Comparison of ENCODE assay signal across 8 cellular contexts in the genomic region with DNA sequence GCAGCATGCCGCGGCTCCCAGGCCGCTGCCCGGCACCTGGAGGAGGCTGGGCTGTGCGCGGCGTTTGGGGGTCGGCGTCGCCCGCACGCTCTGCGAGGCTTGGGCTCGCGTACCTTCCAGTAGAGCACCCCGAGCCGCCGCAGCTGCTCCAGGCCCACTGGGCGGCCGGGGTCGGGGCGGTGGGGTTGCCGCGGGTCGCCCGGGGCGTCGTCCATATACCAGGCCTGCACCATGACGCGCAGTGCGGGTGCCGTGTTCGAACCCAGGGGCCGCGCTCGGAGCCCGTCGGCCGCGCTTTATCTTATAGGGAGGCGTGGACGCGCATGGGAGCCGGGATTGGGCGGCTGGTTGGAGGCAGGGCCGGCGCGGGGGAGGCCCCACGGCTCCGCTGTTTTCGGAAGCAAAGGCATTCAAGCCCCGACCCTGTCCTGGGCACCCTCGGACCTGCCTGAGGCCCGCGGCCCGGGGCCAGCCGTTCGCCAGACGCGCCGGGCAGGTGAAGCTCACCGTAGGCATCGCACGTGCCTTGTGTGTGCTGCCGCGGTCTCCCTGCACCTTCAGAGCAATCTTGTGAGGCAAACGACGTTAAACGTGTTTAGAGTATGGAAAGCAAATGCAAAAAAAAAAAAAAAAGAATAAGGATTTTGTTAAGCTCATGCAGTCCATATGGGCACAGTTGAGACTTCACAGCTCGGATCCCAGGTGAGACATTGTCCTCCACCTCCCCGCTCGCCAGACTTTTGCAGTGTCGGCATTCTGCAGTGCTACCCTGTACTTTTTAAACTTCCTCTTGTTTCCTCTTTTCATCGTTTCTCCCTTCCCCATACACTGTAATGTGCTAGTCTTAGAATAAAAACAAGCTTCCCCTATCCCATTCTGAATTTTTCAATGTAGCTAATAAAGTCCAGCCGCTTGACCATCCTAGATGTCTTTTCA. TPM values are rescaled to one million over a fixed set of nuclear protein-coding genes. Genes with fewer than 3 reads are reported as not detected.
DNase-seq lines count a peak whose midpoint lies in the region; TF ChIP-seq lines count a peak whose summit lies in the region.

A gene with protein sequence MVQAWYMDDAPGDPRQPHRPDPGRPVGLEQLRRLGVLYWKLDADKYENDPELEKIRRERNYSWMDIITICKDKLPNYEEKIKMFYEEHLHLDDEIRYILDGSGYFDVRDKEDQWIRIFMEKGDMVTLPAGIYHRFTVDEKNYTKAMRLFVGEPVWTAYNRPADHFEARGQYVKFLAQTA (minus strand): TSS at position 277 of the 936 bp plus-strand sequence. CDS start 44 bp downstream, at position 233.

- H3K27me3 Mint-ChIP-seq in H9 (ENCODE audit: low read depth): peaks cover 14% of the 10 kb centered on the region
- no peaks in the 10 kb centered on the region for H3K27me3 Mint-ChIP-seq in type B pancreatic cell

- CTCF ChIA-PET in GM10248 (lab: Yijun Ruan, JAX): interaction anchor here (1.2 to 1.6 kb wide), 3 partner anchors 9 to 132 kb away, joined by 3 to 5 read pairs (median 3); no protein-coding TSS in a partner anchor

- DNase-seq in GM10248 (ENCODE audit: extremely low spot score) (peak; percentile 84), H9 (peak; percentile 86), SKM-1 treated with dmso at 0.1 percent for 144 hours (lab: John Stamatoyannopoulos, UW; ENCODE audit: unreplicated experiment) (peak; percentile 77), cardiac muscle cell (ENCODE audit: low read depth in 1 of 2, low spot score in 1 of 2) (peak; percentile 66 to 85), pons (ENCODE audit: low spot score) (peak; percentile 61), type B pancreatic cell (ENCODE audit: extremely low spot score, unreplicated experiment) (peak; percentile 88)
- peak; percentile 47 for DNase-seq in activated naive CD8-positive, alpha-beta T cell treated with anti-CD3 and anti-CD28 coated beads, Interleukin-2, amount 50 U/mL, for 16 hours (ENCODE audit: low read depth, low spot score)

- POLR2A ChIA-PET in GM10248 (lab: Yijun Ruan, JAX): interaction anchor here (0.6 to 1.0 kb wide), 4 partner anchors 39 to 132 kb away, joined by 4 to 7 read pairs (median 5); a partner anchor contains a TSS

- H3T11ph ChIP-seq in H9 (ENCODE audit: low read length): no peak within 1 kb of the TSS

- H3K79me1 ChIP-seq in H9 (ENCODE audit: insufficient read depth, low read depth, low read length, poor library complexity, severe bottlenecking): no peaks in the 10 kb centered on the region

- H3K27ac ChIP-seq in H9 (ENCODE audit: insufficient read length, low read depth, low read length): peak within 1 kb of the TSS; percentile 42
- peak within 1 kb of the TSS; percentile 96 for H3K27ac ChIP-seq in cardiac muscle cell

- H3K18ac ChIP-seq in H9 (ENCODE audit: insufficient read length, low read depth, low read length): peak within 1 kb of the TSS; percentile 89

- H3K9me3 ChIP-seq in H9 (ENCODE audit: control insufficient read depth, low read depth, low read length) (no peaks in the 10 kb centered on the region), Loucy (ENCODE audit: insufficient read depth, low read depth, low read length) (no peaks in the 10 kb centered on the region), cardiac muscle cell (ENCODE audit: low read depth) (no peaks in the 10 kb centered on the region)

- no peak within 1 kb of the TSS for H4K91ac ChIP-seq in H9 (ENCODE audit: insufficient read length, low read depth, low read length)

- peaks cover 9% of the 10 kb centered on the region for H3K23me2 ChIP-seq in H9 (ENCODE audit: insufficient read length, low read depth, low read length, poor library complexity, severe bottlenecking)

- H3K36me3 Mint-ChIP-seq in H9 (ENCODE audit: insufficient read depth in 1 of 3, low read depth in 3 of 3) (peaks cover 13 to 24% (median 13%) of the 10 kb centered on the region in 3 experiments), type B pancreatic cell (peaks cover 27% of the 10 kb centered on the region)

- H2BK120ac ChIP-seq in H9 (ENCODE audit: low read depth, low read length, poor library complexity, severe bottlenecking): peak within 1 kb of the TSS; percentile 71

- H3K27me3 ChIP-seq in H9 (ENCODE audit: insufficient read depth, low read length) (no peaks in the 10 kb centered on the region), Loucy (ENCODE audit: insufficient read depth, low read length, poor library complexity, severe bottlenecking) (no peaks in the 10 kb centered on the region), cardiac muscle cell (no peaks in the 10 kb centered on the region)

- H3K9ac ChIP-seq in H9 (ENCODE audit: extremely low read depth, insufficient read length, low read length) (peak within 1 kb of the TSS; percentile 82), Loucy (ENCODE audit: low read depth, low read length, poor library complexity, severe bottlenecking) (peak within 1 kb of the TSS; percentile 95)

- H3K27ac Mint-ChIP-seq in H9 (peak within 1 kb of the TSS; percentile 65 to 97 (median 88)), type B pancreatic cell (peak within 1 kb of the TSS; percentile 84)

- H3K56ac ChIP-seq in H9 (ENCODE audit: insufficient read length, low read depth, low read length): no peak within 1 kb of the TSS

- H2AFZ ChIP-seq in H9 (ENCODE audit: low read length): no peak within 1 kb of the TSS
- peak within 1 kb of the TSS; percentile 91 for H2AFZ ChIP-seq in Loucy (ENCODE audit: low read length)

- H3K9me3 Mint-ChIP-seq in H9 (peaks cover 11 to 12% of the 10 kb centered on the region in 2 experiments), type B pancreatic cell (peaks cover 5% of the 10 kb centered on the region)

- H3K36me3 ChIP-seq in Loucy (ENCODE audit: insufficient read depth, low read length) (no peaks in the 10 kb centered on the region), cardiac muscle cell (no peaks in the 10 kb centered on the region)

- no peak within 1 kb of the TSS for H2BK12ac ChIP-seq in H9 (ENCODE audit: insufficient read length, low read depth, low read length)

- no peak within 1 kb of the TSS for H2AK5ac ChIP-seq in H9 (ENCODE audit: insufficient read length, low read length)

- H4K20me1 ChIP-seq in H9 (ENCODE audit: control insufficient read depth, insufficient read depth, insufficient read length) (no peaks in the 10 kb centered on the region), Loucy (ENCODE audit: insufficient read depth, low read length, poor library complexity, severe bottlenecking) (peaks cover 9% of the 10 kb centered on the region)

- H3K9me2 ChIP-seq in Loucy (replicated peaks; ENCODE audit: low read depth, low read length): no peaks in the 10 kb centered on the region

- H3K4me1 Mint-ChIP-seq in H9: peaks cover 24% of the 10 kb centered on the region in 2 experiments
- peaks cover 30% of the 10 kb centered on the region for H3K4me1 Mint-ChIP-seq in type B pancreatic cell (ENCODE audit: unreplicated experiment)

- H3K4ac ChIP-seq in H9 (ENCODE audit: low read depth, low read length): no peak within 1 kb of the TSS

- no peak within 1 kb of the TSS for H2BK5ac ChIP-seq in H9 (ENCODE audit: insufficient read length, low read length)

- TF ChIP-seq CTCF in GM10248 (IDR thresholded peaks at IDR 0.05; ENCODE audit: control extremely low read depth, extremely low read depth, low read depth, missing control alignments) (no peak), H9 (conservative IDR thresholded peaks at IDR 0.05) (no peak), Loucy (conservative IDR thresholded peaks at IDR 0.05; ENCODE audit: low read length) (no peak), cardiac muscle cell (IDR thresholded peaks at IDR 0.05; ENCODE audit: low read depth, low read length) (no peak), type B pancreatic cell (conservative IDR thresholded peaks at IDR 0.05) (no peak)

- H4K8ac ChIP-seq in H9 (replicated peaks; ENCODE audit: insufficient read length, low read depth, low read length): no peak within 1 kb of the TSS

- H2BK15ac ChIP-seq in H9 (ENCODE audit: low read depth, low read length): no peak within 1 kb of the TSS

- H3K23ac ChIP-seq in H9 (ENCODE audit: insufficient read length, low read depth, low read length): no peak within 1 kb of the TSS

- H3K4me3 Mint-ChIP-seq in H9 (peak within 1 kb of the TSS; percentile 79 to 80), type B pancreatic cell (peak within 1 kb of the TSS; percentile 89)

- H4K5ac ChIP-seq in H9 (ENCODE audit: insufficient read length, low read depth, low read length): no peak within 1 kb of the TSS

- no peak within 1 kb of the TSS for H2BK20ac ChIP-seq in H9 (ENCODE audit: low read depth, low read length, poor library complexity, severe bottlenecking)

- H3K79me2 ChIP-seq in H9 (ENCODE audit: insufficient read depth, low read length) (no peaks in the 10 kb centered on the region), Loucy (ENCODE audit: insufficient read depth, low read length) (peaks cover 42% of the 10 kb centered on the region)

- H3K4me3 ChIP-seq in Loucy (ENCODE audit: low read length, poor library complexity, severe bottlenecking) (peak within 1 kb of the TSS; percentile 96), cardiac muscle cell (peak within 1 kb of the TSS; percentile 52)

- no peaks in the 10 kb centered on the region for H3F3A ChIP-seq in Loucy (ENCODE audit: low read depth)

- peak within 1 kb of the TSS; percentile 94 for H3K14ac ChIP-seq in H9 (ENCODE audit: insufficient read depth, low read length)

- WGBS in H9 (ENCODE audit: extremely low coverage, insufficient read length, low lambda C conversion rate): no CpG with 5 or more reads among the region's 75 CpGs

- H3K4me1 ChIP-seq in H9 (ENCODE audit: insufficient read depth, low read length) (peaks cover 5% of the 10 kb centered on the region; the same call in 1 of the 2 replicates), Loucy (ENCODE audit: insufficient read depth, low read length, poor library complexity, severe bottlenecking) (peaks cover 22% of the 10 kb centered on the region), cardiac muscle cell (ENCODE audit: low read depth) (peaks cover 32% of the 10 kb centered on the region)

- H3K4me2 ChIP-seq in H9 (ENCODE audit: insufficient read depth, insufficient read length, low read length) (peak within 1 kb of the TSS; percentile 88), Loucy (ENCODE audit: low read depth, low read length, poor library complexity, severe bottlenecking) (peak within 1 kb of the TSS; percentile 96)

RNA-seq across cellular contexts. Expression of the gene that starts here (rescaled TPM):
- 23.4 and 25.4 TPM in 2 replicates for total RNA-seq in H9 (2021)
- total RNA-seq in cardiac muscle cell: 15.3 and 26.5 TPM in 2 replicates
- polyA plus RNA-seq in cardiac muscle cell: 30.3 and 65.9 TPM in 2 replicates
- total RNA-seq in type B pancreatic cell (ENCODE audit: low replicate concordance): 40.0 and 54.7 TPM in 2 replicates

Comparison
In these comparisons a context has a peak if more than half of its experiments do, and no peak if none do; other contexts are left out.
1. Peak in every context shown above with its lines: DNase-seq, H3K4me3 ChIP-seq and H3K27ac ChIP-seq.